15 cellular contexts compared by ENCODE assay signal in the genomic region with DNA sequence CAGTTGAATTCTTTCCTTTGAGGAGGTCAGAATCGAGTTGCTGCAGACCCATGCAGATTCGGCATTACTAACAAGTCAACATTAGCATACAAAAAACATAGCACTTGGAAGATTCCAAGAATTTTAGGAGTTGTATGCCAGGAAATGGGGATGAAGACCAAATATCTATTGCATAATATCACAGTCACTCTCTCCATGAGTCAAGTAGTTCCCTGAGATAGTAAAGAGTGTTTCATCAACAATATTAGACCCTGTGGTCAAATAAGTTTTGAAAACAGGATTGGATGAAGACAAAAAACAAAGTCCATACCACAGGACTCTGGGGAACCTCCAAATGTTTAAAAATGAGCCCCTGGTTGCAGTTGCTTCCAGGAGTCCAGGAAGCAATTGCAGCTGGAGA. TPM values are rescaled to one million over a fixed set of nuclear protein-coding genes. Genes with fewer than 3 reads are reported as not detected.
DNase-seq lines count a peak whose midpoint lies in the region; ATAC-seq and TF ChIP-seq lines count a peak whose summit lies in the region.
"Had no signal": no experiment of that assay in that cellular context is flagged by ENCODE, and none has a peak within 500 bp of the region (broad histone marks: within the 10 kb centered on the region; RNA-seq: fewer than 3 reads in every experiment).

No MANE protein-coding gene starts in this region.

- H3K9me3 ChIP-seq in HCT116 (ENCODE audit: control insufficient read depth in 1 of 2, insufficient read depth in 1 of 2, low read depth in 1 of 2, low read length in 2 of 2): no peaks in the 10 kb centered on the region
- no peaks in the 10 kb centered on the region for H3K9me3 ChIP-seq in mammary epithelial cell (replicated peaks; ENCODE audit: insufficient read depth, low read length)
- H3K9me3 ChIP-seq in left ventricle myocardium inferior (replicated peaks): no peaks in the 10 kb centered on the region
- no peaks in the 10 kb centered on the region for H3K9me3 ChIP-seq in spleen
- H3K9me3 ChIP-seq: prostate gland had no signal

- dilution Hi-C loops in mammary epithelial cell (cut with HindIII; ENCODE audit: low sequenced_read_pairs): no loop called here

- no peaks in the 10 kb centered on the region for H3K79me2 ChIP-seq in HCT116 (ENCODE audit: insufficient read depth, low read length)
- no peaks in the 10 kb centered on the region for H3K79me2 ChIP-seq in mammary epithelial cell (ENCODE audit: insufficient read depth, low read length)

- H3K9ac ChIP-seq in HCT116 (ENCODE audit: low read length) (no peak overlapping the region), mammary epithelial cell (ENCODE audit: insufficient read depth, low read length) (no peak overlapping the region)

- no peaks in the 10 kb centered on the region for H3K36me3 Mint-ChIP-seq in activated T-cell treated with anti-CD3 and anti-CD28 coated beads, Interleukin-2, amount 50 U/mL, for 72 hours (ENCODE audit: insufficient read depth in 2 of 2)
- H3K36me3 Mint-ChIP-seq: activated CD8-positive, alpha-beta memory T cell treated with anti-CD3 and anti-CD28 coated beads, Interleukin-2, amount 10 ng/mL, durations not matched to agents 7 days and 5 days had no signal

- POLR2A ChIA-PET in HCT116 (lab: Charles Lee) (no interaction called here), GM10248 (lab: Yijun Ruan, JAX) (no interaction called here)

- in situ Hi-C loops in mammary epithelial cell (cut with MboI; ENCODE audit: low sequenced_read_pairs in 2 of 2): no loop called here

- H3K4me1 ChIP-seq in HCT116 (ENCODE audit: control insufficient read depth in 1 of 2, insufficient read depth in 2 of 2, low read length in 2 of 2): no peaks in the 10 kb centered on the region
- no peaks in the 10 kb centered on the region for H3K4me1 ChIP-seq in mammary epithelial cell (ENCODE audit: insufficient read depth, low read length)
- peaks cover 17% of the 10 kb centered on the region for H3K4me1 ChIP-seq in left ventricle myocardium inferior
- no peaks in the 10 kb centered on the region for H3K4me1 ChIP-seq in spleen
- H3K4me1 ChIP-seq: prostate gland had no signal

- DNase-seq in HCT116 (ENCODE audit: low read depth, low spot score) (no peak), mammary epithelial cell (peak; percentile 42), left ventricle myocardium inferior (no peak), spleen (no peak), GM10248 (ENCODE audit: extremely low spot score) (no peak), globus pallidus (ENCODE audit: low spot score) (no peak)
- no peak for DNase-seq in activated T-cell treated with anti-CD3 and anti-CD28 coated beads, Interleukin-2, amount 50 U/mL, for 72 hours
- DNase-seq: activated CD8-positive, alpha-beta memory T cell treated with anti-CD3 and anti-CD28 coated beads, Interleukin-2, amount 10 ng/mL, durations not matched to agents 7 days and 5 days; amygdala; DMS53; erythroblast; NCI-H2029 had no signal

- RAD21 ChIA-PET in HCT116 (lab: Charles Lee; ENCODE audit: low non-redundant PET in 1 of 2, low total read pairs in 2 of 2, uncharacterized antibody in 2 of 2, unreplicated experiment in 2 of 2): no interaction called here

- H3K9me2 ChIP-seq in HCT116 (ENCODE audit: insufficient read depth): no peaks in the 10 kb centered on the region

- intact Hi-C loops in HCT116 (cut with micrococcal nuclease): no loop called here
- intact Hi-C loops in mammary epithelial cell (cut with micrococcal nuclease): no loop called here
- intact Hi-C loops in left ventricle myocardium inferior (cut with micrococcal nuclease): no loop called here
- intact Hi-C loops in spleen (cut with DNase I; ENCODE audit: low total_unique reads): no loop called here

- H4K20me1 ChIP-seq in HCT116 (ENCODE audit: insufficient read depth): no peaks in the 10 kb centered on the region
- H4K20me1 ChIP-seq in mammary epithelial cell (ENCODE audit: insufficient read depth, low read length): no peaks in the 10 kb centered on the region

- H3K4me3 ChIP-seq in HCT116 (replicated peaks in 1 of 2; ENCODE audit: low read depth in 1 of 2, low read length in 2 of 2) (no peak overlapping the region), mammary epithelial cell (replicated peaks in 1 of 3; ENCODE audit: insufficient read depth in 1 of 3, low read depth in 2 of 3, low read length in 3 of 3) (no peak overlapping the region), left ventricle myocardium inferior (no peak overlapping the region), spleen (no peak overlapping the region)
- H3K4me3 ChIP-seq: prostate gland had no signal

- H3K36me3 ChIP-seq in HCT116 (ENCODE audit: control insufficient read depth in 1 of 2, insufficient read depth in 2 of 2, low read length in 2 of 2) (no peaks in the 10 kb centered on the region), mammary epithelial cell (ENCODE audit: insufficient read depth, low read length) (no peaks in the 10 kb centered on the region), left ventricle myocardium inferior (no peaks in the 10 kb centered on the region), spleen (no peaks in the 10 kb centered on the region)
- H3K36me3 ChIP-seq: prostate gland had no signal

- peaks cover 8% of the 10 kb centered on the region for H3K27me3 Mint-ChIP-seq in activated T-cell treated with anti-CD3 and anti-CD28 coated beads, Interleukin-2, amount 50 U/mL, for 72 hours (ENCODE audit: low read depth)
- H3K27me3 Mint-ChIP-seq: activated CD8-positive, alpha-beta memory T cell treated with anti-CD3 and anti-CD28 coated beads, Interleukin-2, amount 10 ng/mL, durations not matched to agents 7 days and 5 days had no signal

- TF ChIP-seq RAD21 in HCT116 (IDR thresholded peaks at IDR 0.05; ENCODE audit: low read depth): no peak

- H2AFZ ChIP-seq in HCT116 (ENCODE audit: low read depth, low read length, poor library complexity, severe bottlenecking) (no peak overlapping the region), mammary epithelial cell (ENCODE audit: low read depth, low read length) (no peak overlapping the region)

- TF ChIP-seq CTCF in HCT116 (IDR thresholded peaks at IDR 0.05 in 2 of 3, conservative IDR thresholded peaks at IDR 0.05 in 1 of 3; ENCODE audit: borderline replicate concordance in 1 of 3, insufficient read depth in 1 of 3, low read depth in 2 of 3, low read length in 2 of 3): no peak
- no peak for TF ChIP-seq CTCF in mammary epithelial cell (conservative IDR thresholded peaks at IDR 0.05 in 1 of 2, IDR thresholded peaks at IDR 0.05 in 1 of 2; ENCODE audit: extremely low read depth in 1 of 2, insufficient read depth in 1 of 2, low read depth in 1 of 2, low read length in 2 of 2)
- no peak for TF ChIP-seq CTCF in left ventricle myocardium inferior (IDR thresholded peaks at IDR 0.05; ENCODE audit: borderline replicate concordance)
- TF ChIP-seq CTCF in spleen (IDR thresholded peaks at IDR 0.05 in 8 of 11, conservative IDR thresholded peaks at IDR 0.05 in 3 of 11): no peak
- TF ChIP-seq CTCF in GM10248 (IDR thresholded peaks at IDR 0.05; ENCODE audit: control extremely low read depth, extremely low read depth, low read depth, missing control alignments): no peak

- TF ChIP-seq POLR2A in HCT116 (IDR thresholded peaks at IDR 0.05; ENCODE audit: borderline replicate concordance, extremely low read depth, insufficient read depth, insufficient read length) (no peak), spleen (IDR thresholded peaks at IDR 0.05) (no peak)

- peaks cover 24% of the 10 kb centered on the region for H3K4me1 Mint-ChIP-seq in activated T-cell treated with anti-CD3 and anti-CD28 coated beads, Interleukin-2, amount 50 U/mL, for 72 hours (ENCODE audit: low read depth)

- CTCF ChIA-PET in HCT116 (lab: Charles Lee): no interaction called here
- CTCF ChIA-PET in mammary epithelial cell (lab: Charles Lee; ENCODE audit: low non-redundant PET): no interaction called here
- CTCF ChIA-PET in GM10248 (lab: Yijun Ruan, JAX): interaction anchor here (0.9 kb wide), 1 partner anchor 71 kb away, joined by 3 read pairs; no protein-coding TSS in a partner anchor

- H3K4me3 Mint-ChIP-seq in activated T-cell treated with anti-CD3 and anti-CD28 coated beads, Interleukin-2, amount 50 U/mL, for 72 hours: no peak overlapping the region
- H3K4me3 Mint-ChIP-seq: activated CD8-positive, alpha-beta memory T cell treated with anti-CD3 and anti-CD28 coated beads, Interleukin-2, amount 10 ng/mL, durations not matched to agents 7 days and 5 days had no signal

- H3K27me3 ChIP-seq in HCT116 (ENCODE audit: insufficient read depth, low read length) (no peaks in the 10 kb centered on the region), mammary epithelial cell (ENCODE audit: insufficient read depth, low read length) (no peaks in the 10 kb centered on the region), left ventricle myocardium inferior (ENCODE audit: low read depth) (no peaks in the 10 kb centered on the region), spleen (replicated peaks in 1 of 7) (no peaks in the 10 kb centered on the region)

- H3K27ac ChIP-seq in HCT116 (ENCODE audit: low read depth, low read length) (no peak overlapping the region), mammary epithelial cell (ENCODE audit: insufficient read depth, low read depth, low read length) (no peak overlapping the region), left ventricle myocardium inferior (replicated peaks) (peak overlapping the region; percentile 62), spleen (peak overlapping the region in 6 of 8 donors; percentile 26 to 70 (median 63))
- H3K27ac ChIP-seq: prostate gland had no signal

- WGBS in mammary epithelial cell (ENCODE audit: low coverage, missing lambda C conversion rate): 74% methylated on average over 2 of the region's 2 CpGs
- WGBS in spleen, 5 donors: 54 to 92% (median 81%) methylated on average over 2 of the region's 2 CpGs

- H3K9me3 Mint-ChIP-seq in activated T-cell treated with anti-CD3 and anti-CD28 coated beads, Interleukin-2, amount 50 U/mL, for 72 hours: no peaks in the 10 kb centered on the region

- H3K4me2 ChIP-seq in HCT116 (ENCODE audit: low read length): no peak overlapping the region
- H3K4me2 ChIP-seq in mammary epithelial cell (ENCODE audit: insufficient read depth, low read depth, low read length): no peak overlapping the region

- H3K27ac Mint-ChIP-seq in activated T-cell treated with anti-CD3 and anti-CD28 coated beads, Interleukin-2, amount 50 U/mL, for 72 hours: no peak overlapping the region
- H3K27ac Mint-ChIP-seq: activated CD8-positive, alpha-beta memory T cell treated with anti-CD3 and anti-CD28 coated beads, Interleukin-2, amount 10 ng/mL, durations not matched to agents 7 days and 5 days had no signal

- ATAC-seq in HCT116 (no peak), HG03460 (IDR thresholded peaks at IDR 0.05; ENCODE audit: unreplicated experiment) (no peak)
- ATAC-seq in activated T-cell treated with anti-CD3 and anti-CD28 coated beads, Interleukin-2, amount 50 U/mL, for 72 hours (replicated peaks in 1 of 2): no peak
- ATAC-seq: activated CD8-positive, alpha-beta memory T cell treated with anti-CD3 and anti-CD28 coated beads, Interleukin-2, amount 10 ng/mL, durations not matched to agents 7 days and 5 days had no signal

- BruUV-seq in HCT116 (replicated peaks; lab: Mats Ljungman, UMichigan) (no TSS peak), mammary epithelial cell (replicated peaks; lab: Mats Ljungman, UMichigan) (no TSS peak)

RNA-seq across cellular contexts. Expression of a gene that starts 11.0 kb away (rescaled TPM):
- total RNA-seq in HCT116 (2021; ENCODE audit: unreplicated experiment) (15.8 TPM), mammary epithelial cell (10 to 100 TPM; 18.8 to 24.8 TPM), left ventricle myocardium inferior (121 TPM), spleen (10 to 100 TPM; 22.9 to 40.1 (median 34.3) TPM)
- 9.1 and 11.2 TPM in 2 replicates for polyA plus RNA-seq in HCT116 (2012)
- polyA plus RNA-seq in mammary epithelial cell (7.1 TPM), spleen (1 to 10 TPM; 5.2 to 7.9 (median 5.7) TPM)
- 28.2 TPM for polyA minus RNA-seq in mammary epithelial cell
- 10 to 100 TPM; 17.6 to 25.1 TPM for total RNA-seq in activated T-cell treated with anti-CD3 and anti-CD28 coated beads, Interleukin-2, amount 50 U/mL, for 72 hours

RNA-seq across cellular contexts. Expression of a gene that starts 20.6 kb away (rescaled TPM):
- not detected for total RNA-seq in HCT116 (2021; ENCODE audit: unreplicated experiment)
- polyA plus RNA-seq in HCT116 (2012): not detected in 2 replicates
- total RNA-seq in mammary epithelial cell: not detected
- not detected for polyA plus RNA-seq in mammary epithelial cell
- not detected for polyA minus RNA-seq in mammary epithelial cell
- total RNA-seq in left ventricle myocardium inferior: not detected
- total RNA-seq in spleen: 1 to 10 TPM in 6 of 7 donors, under 1 TPM in 1; 0.42 to 7.3 (median 4.7) TPM
- under 1 TPM; 0.06 to 0.26 (median 0.17) TPM for polyA plus RNA-seq in spleen
- total RNA-seq in activated T-cell treated with anti-CD3 and anti-CD28 coated beads, Interleukin-2, amount 50 U/mL, for 72 hours: not detected
- total RNA-seq: activated CD8-positive, alpha-beta memory T cell treated with anti-CD3 and anti-CD28 coated beads, Interleukin-2, amount 10 ng/mL, durations not matched to agents 7 days and 5 days; lung microvascular endothelial cell; prostate gland had no signal

Comparison
In these comparisons a context has a peak if more than half of its experiments do, and no peak if none do; other contexts are left out.
1. H3K27ac ChIP-seq: peak in left ventricle myocardium inferior (single experiment) and spleen (6 of 8); none in HCT116 (single experiment) and mammary epithelial cell (single experiment).